In genomic region chr10:96626795-96627194, GRCh38 we compare ENCODE assay signal across 14 cellular contexts. TPM values are rescaled to one million over a fixed set of nuclear protein-coding genes. Genes with fewer than 3 reads are reported as not detected.
A peak's percentile ranks its signal among the peaks of the same experiment; 100 is the strongest.
DNase-seq lines count a peak whose midpoint lies in the region; ATAC-seq and TF ChIP-seq lines count a peak whose summit lies in the region.
"Had no signal": no experiment of that assay in that cellular context is flagged by ENCODE, and none has a peak within 500 bp of the region (broad histone marks: within the 10 kb centered on the region; RNA-seq: fewer than 3 reads in every experiment).

No MANE protein-coding gene starts in this region.

- no peak overlapping the region for H3K9ac ChIP-seq in mesendoderm (ENCODE audit: low read length)

- H2BK120ac ChIP-seq in mesendoderm (ENCODE audit: low read depth, low read length): no peak overlapping the region

- H2BK15ac ChIP-seq in mesendoderm (replicated peaks; ENCODE audit: low read depth): no peak overlapping the region

- H3K79me2 ChIP-seq in mesendoderm (ENCODE audit: control insufficient read depth, insufficient read depth, low read length): no peaks in the 10 kb centered on the region

- H3K27me3 Mint-ChIP-seq in activated B cell treated with CpG ODN at 0.5 μM for 24 hours: no peaks in the 10 kb centered on the region

- in situ Hi-C loops in KBM-7 (cut with MboI; ENCODE audit: low pct_unique_long_range_greater_than_20kb, low sequenced_read_pairs): no loop called here

- peak; percentile 40 for ATAC-seq in activated B cell treated with CpG ODN at 0.5 μM for 24 hours (ENCODE audit: low read depth)
- ATAC-seq: left colon; naive thymus-derived CD8-positive, alpha-beta T cell had no signal

- POLR2A ChIA-PET in activated B cell treated with CpG ODN at 0.5 μM for 24 hours (lab: Charles Lee): no interaction called here

- no peak overlapping the region for H3K18ac ChIP-seq in mesendoderm (ENCODE audit: low read length)

- H4K8ac ChIP-seq in mesendoderm (ENCODE audit: low read depth, low read length): no peak overlapping the region

- no peak overlapping the region for H2AK5ac ChIP-seq in mesendoderm (ENCODE audit: low read length)

- H3K4me3 Mint-ChIP-seq in activated B cell treated with CpG ODN at 0.5 μM for 24 hours: no peak overlapping the region
- H3K4me3 Mint-ChIP-seq: naive thymus-derived CD8-positive, alpha-beta T cell had no signal

- H2BK5ac ChIP-seq in mesendoderm (ENCODE audit: low read length): no peak overlapping the region

- H3K36me3 ChIP-seq in mesendoderm (ENCODE audit: control insufficient read depth, insufficient read depth, low read length): no peaks in the 10 kb centered on the region
- H3K36me3 ChIP-seq: thyroid gland had no signal

- no peak overlapping the region for H3K56ac ChIP-seq in mesendoderm (ENCODE audit: low read length)

- no CpG with 5 or more reads among the region's 5 CpGs for WGBS in mesendoderm (ENCODE audit: extremely low coverage, insufficient coverage, low lambda C conversion rate)

- H3K4ac ChIP-seq in mesendoderm (ENCODE audit: low read depth, low read length): no peak overlapping the region

- H3K27me3 ChIP-seq in mesendoderm (ENCODE audit: insufficient read depth, low read length, poor library complexity): no peaks in the 10 kb centered on the region
- H3K27me3 ChIP-seq: thyroid gland had no signal

- no peak overlapping the region for H3K23ac ChIP-seq in mesendoderm (ENCODE audit: low read length)

- H3K79me1 ChIP-seq in mesendoderm (ENCODE audit: low read length): no peaks in the 10 kb centered on the region

- no peak overlapping the region for H3K27ac ChIP-seq in mesendoderm (ENCODE audit: low read depth, low read length)
- H3K27ac ChIP-seq: thyroid gland had no signal

- H3K4me1 ChIP-seq in mesendoderm (ENCODE audit: control insufficient read depth, low read depth, low read length): no peaks in the 10 kb centered on the region

- no peak overlapping the region for H4K5ac ChIP-seq in mesendoderm (ENCODE audit: low read length)

- no peak overlapping the region for H3K4me2 ChIP-seq in mesendoderm (ENCODE audit: low read length)

- H3K4me1 Mint-ChIP-seq in activated B cell treated with CpG ODN at 0.5 μM for 24 hours: no peaks in the 10 kb centered on the region
- H3K4me1 Mint-ChIP-seq: naive thymus-derived CD8-positive, alpha-beta T cell had no signal

- peaks cover 86% of the 10 kb centered on the region for H3K36me3 Mint-ChIP-seq in activated B cell treated with CpG ODN at 0.5 μM for 24 hours (ENCODE audit: low read depth)
- H3K36me3 Mint-ChIP-seq: naive thymus-derived CD8-positive, alpha-beta T cell had no signal

- no peak overlapping the region for H3K4me3 ChIP-seq in mesendoderm (ENCODE audit: low read length)
- H3K4me3 ChIP-seq: thyroid gland had no signal

- intact Hi-C loops in activated B cell treated with CpG ODN at 0.5 μM for 24 hours (cut with micrococcal nuclease): loop anchor here (1.0 kb wide), 1 partner anchor 230 kb away; no protein-coding TSS in a partner anchor

- CTCF ChIA-PET in activated B cell treated with CpG ODN at 0.5 μM for 24 hours (lab: Charles Lee): interaction anchor here (0.7 kb wide), 1 partner anchor 64 kb away, joined by 3 read pairs; no protein-coding TSS in a partner anchor

- TF ChIP-seq CTCF in GM12872 (IDR thresholded peaks at IDR 0.05; ENCODE audit: insufficient read depth, low read depth, low read length): peak; percentile 35; the same call in 2 of the 3 replicates
- no peak for TF ChIP-seq CTCF in activated B cell treated with CpG ODN at 0.5 μM for 24 hours (IDR thresholded peaks at IDR 0.05)

- peak overlapping the region; percentile 46 for H3K27ac Mint-ChIP-seq in activated B cell treated with CpG ODN at 0.5 μM for 24 hours
- H3K27ac Mint-ChIP-seq: naive thymus-derived CD8-positive, alpha-beta T cell had no signal

- DNase-seq in KBM-7: peak; percentile 20
- no peak for DNase-seq in activated B cell treated with CpG ODN at 0.5 μM for 24 hours
- peak; percentile 63 for DNase-seq in mesendoderm
- no peak for DNase-seq in dermis blood vessel endothelial cell
- no peak for DNase-seq in HuH-7.5 (ENCODE audit: low spot score)
- DNase-seq in cerebellum (ENCODE audit: low spot score): no peak
- DNase-seq: activated CD4-positive, alpha-beta T cell treated with anti-CD3 and anti-CD28 coated beads, Interleukin-2, amount 50 U/mL, for 1 hour; activated naive CD4-positive, alpha-beta T cell treated with Interleukin-2 at 50 U/mL for 16 hours; foreskin fibroblast; NCI-H1092; thyroid gland had no signal

- no peaks in the 10 kb centered on the region for H3K9me3 Mint-ChIP-seq in activated B cell treated with CpG ODN at 0.5 μM for 24 hours
- H3K9me3 Mint-ChIP-seq: naive thymus-derived CD8-positive, alpha-beta T cell had no signal

RNA-seq across cellular contexts. Expression of gene TM9SF3, which starts 40.0 kb away (rescaled TPM):
- 61.7 and 62.7 TPM in 2 replicates for total RNA-seq in activated B cell treated with CpG ODN at 0.5 μM for 24 hours
- polyA plus RNA-seq in mesendoderm (2013, experiment 1 of 2): 54.1 TPM
- 50.4 TPM for polyA plus RNA-seq in mesendoderm (2013, experiment 2 of 2)
- total RNA-seq in dermis blood vessel endothelial cell: 101 and 119 TPM in 2 replicates
- total RNA-seq in cerebellum: 94.0 TPM

Comparison
In these comparisons a context has a peak if more than half of its experiments do, and no peak if none do; other contexts are left out.
1. DNase-seq: peak in KBM-7 (single experiment) and mesendoderm (single experiment); none in activated B cell treated with CpG ODN at 0.5 μM for 24 hours (single experiment), dermis blood vessel endothelial cell (single experiment), HuH-7.5 (single experiment) and cerebellum (single experiment).